ENCODE assay signal across 31 cellular contexts in genomic region chr12:89256060-89256459, GRCh38.
"Had no signal": no experiment of that assay in that cellular context is flagged by ENCODE, and none has a peak within 500 bp of the region (broad histone marks: within the 10 kb centered on the region; RNA-seq: fewer than 3 reads in every experiment).

No MANE protein-coding gene starts in this region.

- H3K4me1 ChIP-seq: body of pancreas, breast epithelium had no signal

- H3K27me3 ChIP-seq: adrenal gland, body of pancreas, brain microvascular endothelial cell, breast epithelium had no signal

- H3K9me3 ChIP-seq: adrenal gland, body of pancreas, breast epithelium had no signal

- ATAC-seq: activated CD8-positive, alpha-beta T cell treated with anti-CD3 and anti-CD28 coated beads for 36 hours; activated naive CD4-positive, alpha-beta T cell treated with anti-CD3 and anti-CD28 coated beads, Interleukin-2, amount 50 U/mL, for 72 hours; activated T-cell treated with anti-CD3 and anti-CD28 coated beads, Interleukin-2, amount 50 U/mL, for 4 hours; activated T-cell treated with anti-CD3 and anti-CD28 coated beads, Interleukin-2, amount 50 U/mL, for 72 hours; activated T-helper 17 cell treated with anti-CD3 and anti-CD28 coated beads, Interleukin-2, amount 50 U/mL, for 72 hours; body of pancreas had no signal

- H3K27ac ChIP-seq: adrenal gland, body of pancreas, brain microvascular endothelial cell, breast epithelium, VCaP had no signal

- H3K4me3 ChIP-seq: adrenal gland, body of pancreas, breast epithelium had no signal

- H3K36me3 ChIP-seq: adrenal gland, brain microvascular endothelial cell, breast epithelium had no signal

- DNase-seq: activated B cell treated with CpG ODN at 0.5 μM for 24 hours; activated CD4-positive, alpha-beta memory T cell treated with anti-CD3 and anti-CD28 coated beads for 36 hours; activated CD4-positive, alpha-beta T cell treated with anti-CD3 and anti-CD28 coated beads for 4 hours; activated CD4-positive, alpha-beta T cell treated with anti-CD3 and anti-CD28 coated beads, Interleukin-2, amount 10 ng/mL, durations not matched to agents 24 days and 14 days; activated CD4-positive, alpha-beta T cell treated with anti-CD3 and anti-CD28 coated beads, Interleukin-2, amount 50 U/mL, for 1 hour; activated CD4-positive, alpha-beta T cell treated with anti-CD3 and anti-CD28 coated beads, Interleukin-2, amount 50 U/mL, for 4 hours; activated CD4-positive, CD25-positive, alpha-beta regulatory T cell treated with anti-CD3 and anti-CD28 coated beads, Interleukin-2, amount 50 U/mL, for 72 hours; activated CD8-positive, alpha-beta memory T cell treated with anti-CD3 and anti-CD28 coated beads, Interleukin-2, amount 50 U/mL, for 4 hours; activated CD8-positive, alpha-beta T cell treated with anti-CD3 and anti-CD28 coated beads for 36 hours; activated effector memory CD4-positive, alpha-beta T cell treated with anti-CD3 and anti-CD28 coated beads, Interleukin-2, amount 50 U/mL, for 16 hours; activated gamma-delta T cell treated with Interleukin-2 at 50 U/mL for 16 hours; activated naive CD4-positive, alpha-beta T cell; activated naive CD4-positive, alpha-beta T cell treated with anti-CD3 and anti-CD28 coated beads for 36 hours; activated naive CD4-positive, alpha-beta T cell treated with anti-CD3 and anti-CD28 coated beads, Interleukin-2, amount 50 U/mL, for 16 hours; activated naive CD8-positive, alpha-beta T cell treated with anti-CD3 and anti-CD28 coated beads for 36 hours; activated T-cell treated with anti-CD3 and anti-CD28 coated beads for 4 hours; activated T-cell treated with anti-CD3 and anti-CD28 coated beads, Interleukin-2, amount 50 U/mL, for 1 hour; activated T-cell treated with anti-CD3 and anti-CD28 coated beads, Interleukin-2, amount 50 U/mL, for 4 hours; activated T-cell treated with anti-CD3 and anti-CD28 coated beads, Interleukin-2, amount 50 U/mL, for 72 hours; adrenal gland; amniotic stem cell; aorta; body of pancreas; brain microvascular endothelial cell; central memory CD4-positive, alpha-beta T cell; T-helper 2 cell; T-helper 9 cell had no signal
